Comparison of ENCODE assay signal across 1 cellular context in the genomic region with DNA sequence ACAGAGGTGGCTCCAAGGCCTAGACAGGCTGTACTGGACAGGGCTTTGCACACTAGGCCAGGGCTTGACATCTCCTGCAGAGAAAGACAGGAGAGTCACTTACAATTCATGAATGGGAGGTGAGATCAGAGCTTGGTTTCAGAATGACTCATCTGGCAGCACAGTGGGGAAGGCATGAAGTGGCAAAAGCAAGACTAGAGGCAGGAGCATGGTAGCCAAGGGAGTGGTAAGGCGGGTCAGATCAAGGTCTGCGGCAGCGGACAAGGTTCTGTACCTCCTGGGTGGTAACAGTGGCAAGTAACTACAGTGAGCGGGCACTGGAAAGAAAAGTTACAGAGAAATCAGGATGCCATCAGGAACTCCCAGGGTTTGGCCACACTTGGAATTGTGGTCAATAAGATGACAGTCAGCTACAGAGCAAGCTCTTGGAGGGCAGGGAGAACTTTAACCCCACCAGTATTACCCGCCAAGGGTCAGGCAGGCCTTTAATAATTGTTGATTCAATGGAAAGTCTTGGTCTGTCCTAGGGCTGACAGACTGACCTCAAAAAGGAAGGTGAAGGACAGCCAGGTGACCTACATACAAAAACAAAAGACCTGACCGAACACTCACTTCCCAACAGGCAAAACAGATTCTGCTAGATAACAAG.
TF ChIP-seq lines count a peak whose summit lies in the region.

No MANE protein-coding gene starts in this region.

TF ChIP-seq in IMR-90, 13 proteins besides CTCF, POLR2A, EP300 and RAD21:
- peak; percentile 50 for TF ChIP-seq NFE2L2 (IDR thresholded peaks at IDR 0.05; ENCODE audit: low read depth, low read length)
- peak; percentile 77; the same call in 1 of the 2 replicates for TF ChIP-seq MXI1 (IDR thresholded peaks at IDR 0.05; ENCODE audit: borderline replicate concordance, low read depth, low read length)
- TF ChIP-seq SMC3 (IDR thresholded peaks at IDR 0.05; ENCODE audit: low read depth, low read length) = no peak; the same call in 1 of the 2 replicates
- no peak for TF ChIP-seq CHD1 (IDR thresholded peaks at IDR 0.05; ENCODE audit: low read depth, low read length)
- TF ChIP-seq BHLHE40 (IDR thresholded peaks at IDR 0.05; ENCODE audit: low read depth, low read length) = 0 out of 2 replicates have a peak, but pooled peaks have one; percentile 33
- no peak for TF ChIP-seq CEBPB (IDR thresholded peaks at IDR 0.05; ENCODE audit: low read depth, low read length)
- TF ChIP-seq FOS (IDR thresholded peaks at IDR 0.05; ENCODE audit: low read depth, low read length) = peak; percentile 73
